17 cellular contexts compared by ENCODE assay signal in the genomic region with DNA sequence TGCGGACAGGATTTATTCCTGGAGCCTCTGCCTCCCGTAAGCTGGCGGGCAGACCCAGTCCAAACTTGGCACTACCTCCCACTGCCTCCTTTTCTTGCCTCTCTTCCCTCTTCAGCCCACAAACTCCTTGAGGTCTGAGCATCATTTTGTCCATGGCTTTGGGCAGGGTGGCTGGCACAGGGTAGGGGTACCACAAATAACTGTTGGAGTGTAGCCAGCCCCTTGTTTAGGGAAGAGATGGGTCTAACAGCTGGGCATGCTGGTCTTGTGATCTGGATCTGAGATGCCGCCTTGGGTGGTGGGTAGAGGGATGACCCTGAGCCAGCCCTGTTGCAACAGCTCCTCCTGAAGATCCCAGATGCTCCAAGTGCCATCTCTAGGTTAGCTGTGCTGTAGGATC.
DNase-seq lines count a peak whose midpoint lies in the region; ATAC-seq and TF ChIP-seq lines count a peak whose summit lies in the region.
"Had no signal": no experiment of that assay in that cellular context is flagged by ENCODE, and none has a peak within 500 bp of the region (broad histone marks: within the 10 kb centered on the region; RNA-seq: fewer than 3 reads in every experiment).

No MANE protein-coding gene starts in this region.

- peaks cover 0 to 6% (median 0%) of the 10 kb centered on the region in 5 experiments for H3K9me3 Mint-ChIP-seq in brain
- H3K9me3 Mint-ChIP-seq: CD8-positive, alpha-beta T cell had no signal

- H3K4me3 ChIP-seq in GM23248 (peak overlapping the region; percentile 36), uterus (no peak overlapping the region), OCI-LY7 (ENCODE audit: low read depth, low read length, poor library complexity, severe bottlenecking) (no peak overlapping the region), PC-3 (ENCODE audit: low read length) (no peak overlapping the region)
- H3K4me3 ChIP-seq: BLaER1 treated with 17β-estradiol and CSF1 and Interleukin-3, amounts not matched to agents 10 nM and 100 nM; SJCRH30 had no signal

- peak overlapping the region in 3 of 5 experiments; percentile 49 to 71 (median 69) for H3K27ac Mint-ChIP-seq in brain
- H3K27ac Mint-ChIP-seq: CD8-positive, alpha-beta T cell had no signal

- H3K4me1 ChIP-seq in GM23248 (ENCODE audit: insufficient read depth) (peaks cover 20% of the 10 kb centered on the region), uterus (peaks cover 0 to 8% of the 10 kb centered on the region in 2 donors), OCI-LY7 (ENCODE audit: insufficient read depth, low read length, poor library complexity, severe bottlenecking) (no peaks in the 10 kb centered on the region), PC-3 (ENCODE audit: insufficient read depth, low read length) (no peaks in the 10 kb centered on the region)
- H3K4me1 ChIP-seq: SJCRH30 had no signal

- ATAC-seq in omental fat pad (ENCODE audit: low FRiP score) (peak; percentile 7), PC-3 (no peak)
- ATAC-seq: CD8-positive, alpha-beta T cell had no signal

- H2AFZ ChIP-seq in GM23248: peak overlapping the region; percentile 65
- no peak overlapping the region for H2AFZ ChIP-seq in OCI-LY7 (ENCODE audit: low read length)
- no peak overlapping the region for H2AFZ ChIP-seq in PC-3 (ENCODE audit: low read length)

- H3K9me2 ChIP-seq in GM23248 (ENCODE audit: insufficient read depth) (no peaks in the 10 kb centered on the region), OCI-LY7 (ENCODE audit: insufficient read depth, low read length) (no peaks in the 10 kb centered on the region), PC-3 (replicated peaks; ENCODE audit: low read length) (no peaks in the 10 kb centered on the region)

- CTCF ChIA-PET in OCI-LY7 (lab: Charles Lee; ENCODE audit: unreplicated experiment): no interaction called here
- CTCF ChIA-PET in PC-3 (lab: Charles Lee): no interaction called here

- H3K9ac ChIP-seq in GM23248 (peak overlapping the region; percentile 67), PC-3 (ENCODE audit: low read length) (no peak overlapping the region)
- H3K9ac ChIP-seq: BLaER1 treated with 17β-estradiol and CSF1 and Interleukin-3, amounts not matched to agents 10 nM and 100 nM; KMS-11 had no signal

- H3F3A ChIP-seq in GM23248 (ENCODE audit: insufficient read depth) (peaks cover 18% of the 10 kb centered on the region), PC-3 (ENCODE audit: low read length, unreplicated experiment) (no peaks in the 10 kb centered on the region)

- no peak for TF ChIP-seq POLR2A in uterus (IDR thresholded peaks at IDR 0.05)

- TF ChIP-seq CTCF in brain (conservative IDR thresholded peaks at IDR 0.05): no peak
- no peak for TF ChIP-seq CTCF in omental fat pad (IDR thresholded peaks at IDR 0.05)
- no peak for TF ChIP-seq CTCF in uterus (IDR thresholded peaks at IDR 0.05)
- no peak for TF ChIP-seq CTCF in OCI-LY7 (conservative IDR thresholded peaks at IDR 0.05; ENCODE audit: low read length)
- no peak for TF ChIP-seq CTCF in PC-3 (conservative IDR thresholded peaks at IDR 0.05; ENCODE audit: low read depth, low read length)

- H3K4me1 Mint-ChIP-seq in brain: peaks cover 22% of the 10 kb centered on the region

- peaks cover 19% of the 10 kb centered on the region for H3K27me3 Mint-ChIP-seq in brain

- no peaks in the 10 kb centered on the region for H4K20me1 ChIP-seq in GM23248 (ENCODE audit: insufficient read depth)
- no peaks in the 10 kb centered on the region for H4K20me1 ChIP-seq in OCI-LY7 (ENCODE audit: insufficient read depth, low read length)
- no peaks in the 10 kb centered on the region for H4K20me1 ChIP-seq in PC-3 (ENCODE audit: low read length)
- H4K20me1 ChIP-seq: BLaER1 treated with 17β-estradiol and CSF1 and Interleukin-3, amounts not matched to agents 10 nM and 100 nM had no signal

- H3K27ac ChIP-seq in GM23248 (peak overlapping the region; percentile 84), uterus (peak overlapping the region; percentile 4 to 54), OCI-LY7 (ENCODE audit: low read depth, low read length, poor library complexity, severe bottlenecking) (no peak overlapping the region), PC-3 (ENCODE audit: low read length) (no peak overlapping the region)
- H3K27ac ChIP-seq: KMS-11, SJCRH30 had no signal

- BruUV-seq in OCI-LY7 (replicated peaks; lab: Mats Ljungman, UMichigan) (no TSS peak), PC-3 (replicated peaks; lab: Mats Ljungman, UMichigan) (no TSS peak)

- H3K27me3 ChIP-seq in GM23248 (replicated peaks; ENCODE audit: insufficient read depth) (peaks cover 6% of the 10 kb centered on the region; the same call in 1 of the 2 replicates), uterus (no peaks in the 10 kb centered on the region), PC-3 (ENCODE audit: low read length) (no peaks in the 10 kb centered on the region)
- H3K27me3 ChIP-seq: BLaER1 treated with 17β-estradiol and CSF1 and Interleukin-3, amounts not matched to agents 10 nM and 100 nM had no signal

- H3K4me2 ChIP-seq in GM23248 (ENCODE audit: unreplicated experiment): peak overlapping the region; percentile 47
- no peak overlapping the region for H3K4me2 ChIP-seq in OCI-LY7 (ENCODE audit: low read length)
- H3K4me2 ChIP-seq in PC-3 (ENCODE audit: low read length): no peak overlapping the region
- H3K4me2 ChIP-seq: KMS-11 had no signal

- in situ Hi-C loops in GM23248 (cut with MboI): no loop called here

- WGBS in GM23248 (ENCODE audit: low coverage in 1 of 2, low lambda C conversion rate in 2 of 2, missing lambda C conversion rate in 2 of 2), 2 experiments: 36 to 38% methylated on average over 4 of the region's 4 CpGs

- intact Hi-C loops in uterus (cut with DNase I; ENCODE audit: low total_unique reads): no loop called here
- intact Hi-C loops in OCI-LY7 (cut with micrococcal nuclease; ENCODE audit: unreplicated experiment): no loop called here
- intact Hi-C loops in PC-3 (cut with micrococcal nuclease): no loop called here

- DNase-seq in GM23248 (peak; percentile 26), omental fat pad (ENCODE audit: low spot score) (no peak), uterus (no peak), OCI-LY7 (ENCODE audit: low spot score) (no peak), LoVo (ENCODE audit: low spot score) (no peak), PC-3 (no peak)
- DNase-seq: Calu3; CD8-positive, alpha-beta T cell; NCI-H187; NCI-H2107; NCI-H2227 treated with DMSO at 0.1 percent for 48 hours; NCI-H524; NCI-H82; SJCRH30 had no signal

- H3K4me3 Mint-ChIP-seq in brain: no peak overlapping the region
- H3K4me3 Mint-ChIP-seq: CD8-positive, alpha-beta T cell had no signal

- POLR2A ChIA-PET in OCI-LY7 (lab: Charles Lee) (no interaction called here), PC-3 (lab: Charles Lee; ENCODE audit: unreplicated experiment) (no interaction called here)

- no peaks in the 10 kb centered on the region for H3K9me3 ChIP-seq in GM23248 (ENCODE audit: low read depth)
- no peaks in the 10 kb centered on the region for H3K9me3 ChIP-seq in uterus
- no peaks in the 10 kb centered on the region for H3K9me3 ChIP-seq in OCI-LY7 (ENCODE audit: low read length)
- H3K9me3 ChIP-seq in PC-3 (ENCODE audit: low read length): no peaks in the 10 kb centered on the region
- H3K9me3 ChIP-seq: BLaER1 treated with 17β-estradiol and CSF1 and Interleukin-3, amounts not matched to agents 10 nM and 100 nM; SJCRH30 had no signal

- H3K79me2 ChIP-seq in GM23248 (ENCODE audit: insufficient read depth) (no peaks in the 10 kb centered on the region), OCI-LY7 (ENCODE audit: insufficient read depth, low read depth, low read length) (no peaks in the 10 kb centered on the region), PC-3 (ENCODE audit: low read length) (no peaks in the 10 kb centered on the region)

- H3K36me3 Mint-ChIP-seq in brain: no peaks in the 10 kb centered on the region
- H3K36me3 Mint-ChIP-seq: CD8-positive, alpha-beta T cell had no signal

- H3K36me3 ChIP-seq in GM23248 (ENCODE audit: low read depth) (no peaks in the 10 kb centered on the region), uterus (no peaks in the 10 kb centered on the region), OCI-LY7 (ENCODE audit: insufficient read depth, low read length) (no peaks in the 10 kb centered on the region), PC-3 (ENCODE audit: low read depth, low read length) (no peaks in the 10 kb centered on the region)
- H3K36me3 ChIP-seq: BLaER1 treated with 17β-estradiol and CSF1 and Interleukin-3, amounts not matched to agents 10 nM and 100 nM; SJCRH30 had no signal

Comparison
In these comparisons a context has a peak if more than half of its experiments do, and no peak if none do; other contexts are left out.
1. H3K27ac ChIP-seq: peak in GM23248 (single experiment) and uterus (2 of 2); none in OCI-LY7 (single experiment) and PC-3 (single experiment).